Comparison of ENCODE assay signal across 28 cellular contexts in the genomic region with DNA sequence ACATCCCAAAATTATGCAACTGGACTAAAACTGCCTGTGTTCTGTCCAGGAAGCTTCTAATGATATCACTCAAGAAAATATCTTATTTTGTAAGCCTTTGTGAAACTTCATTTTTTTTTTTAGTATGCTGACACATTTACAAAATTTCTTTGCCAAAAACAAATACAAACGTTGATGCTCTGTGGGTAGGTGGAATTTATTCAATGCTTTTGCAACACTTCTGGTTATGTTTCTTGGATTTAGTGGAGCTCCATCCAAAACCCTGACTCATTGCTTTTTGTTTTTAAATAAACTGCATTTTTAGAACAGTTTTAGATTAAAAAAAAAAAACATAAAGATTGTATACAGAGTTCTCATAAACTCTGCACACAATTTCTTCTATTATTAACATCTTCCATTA.
"Had no signal": no experiment of that assay in that cellular context is flagged by ENCODE, and none has a peak within 500 bp of the region (broad histone marks: within the 10 kb centered on the region; RNA-seq: fewer than 3 reads in every experiment).

No MANE protein-coding gene starts in this region.

- DNase-seq: activated CD4-positive, alpha-beta T cell treated with anti-CD3 and anti-CD28 coated beads, Interleukin-2, amount 10 ng/mL, durations not matched to agents 24 days and 14 days; activated CD4-positive, alpha-beta T cell treated with anti-CD3 and anti-CD28 coated beads, Interleukin-2, amount 50 U/mL, for 4 hours; activated CD8-positive, alpha-beta memory T cell treated with anti-CD3 and anti-CD28 coated beads, Interleukin-2, amount 50 U/mL, for 4 hours; activated CD8-positive, alpha-beta T cell treated with anti-CD3 and anti-CD28 coated beads for 36 hours; activated gamma-delta T cell treated with Interleukin-2 at 50 U/mL for 16 hours; activated naive CD4-positive, alpha-beta T cell treated with anti-CD3 and anti-CD28 coated beads for 36 hours; activated T-cell treated with anti-CD3 and anti-CD28 coated beads for 4 hours; activated T-cell treated with anti-CD3 and anti-CD28 coated beads, Interleukin-2, amount 50 U/mL, for 4 hours; adrenal gland; caudate nucleus; NCI-H1105; NCI-H1417 treated with DMSO at 0.1 percent for 48 hours; NCI-H1694; NCI-H1930; NCI-H2081 treated with DMSO at 0.1 percent for 48 hours; NCI-H226; NCI-H524 treated with DMSO at 0.1 percent for 48 hours; SHP77; SJCRH30; T1000; WERI-Rb-1 had no signal

- H3K4me1 ChIP-seq: adrenal gland, SJCRH30 had no signal

- ATAC-seq: activated CD8-positive, alpha-beta T cell treated with anti-CD3 and anti-CD28 coated beads for 36 hours; activated naive CD4-positive, alpha-beta T cell treated with anti-CD3 and anti-CD28 coated beads, Interleukin-2, amount 50 U/mL, for 72 hours; activated T-cell treated with anti-CD3 and anti-CD28 coated beads, Interleukin-2, amount 50 U/mL, for 4 hours; Panc1 had no signal

- H3K4me1 Mint-ChIP-seq: activated CD4-positive, alpha-beta T cell treated with anti-CD3 and anti-CD28 coated beads, Interleukin-2, amount 10 ng/mL, durations not matched to agents 24 days and 14 days; brain had no signal

- H3K36me3 Mint-ChIP-seq: activated naive CD4-positive, alpha-beta T cell treated with anti-CD3 and anti-CD28 coated beads, Interleukin-2, amount 50 U/mL, for 72 hours; brain had no signal

- H3K27me3 ChIP-seq: adrenal gland, SJCRH30 had no signal

- H3K27ac ChIP-seq: adrenal gland, KMS-11, SJCRH30, SK-N-MC, WERI-Rb-1 had no signal

- FAIRE-seq: bronchial epithelial cell had no signal

- H3K4me3 ChIP-seq: adrenal gland, SJCRH30, SK-N-MC had no signal

- H3K9ac ChIP-seq: KMS-11 had no signal

- H3K9me3 ChIP-seq: adrenal gland, SJCRH30 had no signal

- H3K27me3 Mint-ChIP-seq: activated CD4-positive, alpha-beta T cell treated with anti-CD3 and anti-CD28 coated beads, Interleukin-2, amount 10 ng/mL, durations not matched to agents 24 days and 14 days; activated CD8-positive, alpha-beta T cell treated with anti-CD3 and anti-CD28 coated beads for 36 hours; brain had no signal

- H3K4me2 ChIP-seq: KMS-11 had no signal

- H3K27ac Mint-ChIP-seq: activated CD4-positive, alpha-beta T cell treated with anti-CD3 and anti-CD28 coated beads, Interleukin-2, amount 10 ng/mL, durations not matched to agents 24 days and 14 days; activated CD8-positive, alpha-beta T cell treated with anti-CD3 and anti-CD28 coated beads for 36 hours; activated naive CD4-positive, alpha-beta T cell treated with anti-CD3 and anti-CD28 coated beads for 36 hours; activated naive CD4-positive, alpha-beta T cell treated with anti-CD3 and anti-CD28 coated beads, Interleukin-2, amount 50 U/mL, for 72 hours; activated T-helper 1 cell treated with anti-CD3 and anti-CD28 coated beads, Interleukin-12 subunit alpha, Interleukin-12 subunit beta, Interleukin-2, Interleukin-4 antibody, amounts not matched to agents 30 ng/mL and 10 ng/mL and 1 ng/mL, durations not matched to agents 14 hours and 24 hours and 36 hours; brain had no signal

- H3K36me3 ChIP-seq: adrenal gland, SJCRH30, WERI-Rb-1 had no signal

- H3K4me3 Mint-ChIP-seq: activated CD4-positive, alpha-beta T cell treated with anti-CD3 and anti-CD28 coated beads, Interleukin-2, amount 10 ng/mL, durations not matched to agents 24 days and 14 days; activated CD8-positive, alpha-beta T cell treated with anti-CD3 and anti-CD28 coated beads for 36 hours; activated naive CD4-positive, alpha-beta T cell treated with anti-CD3 and anti-CD28 coated beads for 36 hours; activated T-cell treated with anti-CD3 and anti-CD28 coated beads, Interleukin-2, amount 50 U/mL, for 4 hours; activated T-helper 1 cell treated with anti-CD3 and anti-CD28 coated beads, Interleukin-12 subunit alpha, Interleukin-12 subunit beta, Interleukin-2, Interleukin-4 antibody, amounts not matched to agents 30 ng/mL and 10 ng/mL and 1 ng/mL, durations not matched to agents 14 hours and 24 hours and 36 hours; brain had no signal

- H3K9me3 Mint-ChIP-seq: activated CD4-positive, alpha-beta T cell treated with anti-CD3 and anti-CD28 coated beads, Interleukin-2, amount 10 ng/mL, durations not matched to agents 24 days and 14 days; activated naive CD4-positive, alpha-beta T cell treated with anti-CD3 and anti-CD28 coated beads for 36 hours; activated T-cell treated with anti-CD3 and anti-CD28 coated beads, Interleukin-2, amount 50 U/mL, for 4 hours; activated T-helper 1 cell treated with anti-CD3 and anti-CD28 coated beads, Interleukin-12 subunit alpha, Interleukin-12 subunit beta, Interleukin-2, Interleukin-4 antibody, amounts not matched to agents 30 ng/mL and 10 ng/mL and 1 ng/mL, durations not matched to agents 14 hours and 24 hours and 36 hours; brain had no signal
